10 cellular contexts compared by ENCODE assay signal in the genomic region with DNA sequence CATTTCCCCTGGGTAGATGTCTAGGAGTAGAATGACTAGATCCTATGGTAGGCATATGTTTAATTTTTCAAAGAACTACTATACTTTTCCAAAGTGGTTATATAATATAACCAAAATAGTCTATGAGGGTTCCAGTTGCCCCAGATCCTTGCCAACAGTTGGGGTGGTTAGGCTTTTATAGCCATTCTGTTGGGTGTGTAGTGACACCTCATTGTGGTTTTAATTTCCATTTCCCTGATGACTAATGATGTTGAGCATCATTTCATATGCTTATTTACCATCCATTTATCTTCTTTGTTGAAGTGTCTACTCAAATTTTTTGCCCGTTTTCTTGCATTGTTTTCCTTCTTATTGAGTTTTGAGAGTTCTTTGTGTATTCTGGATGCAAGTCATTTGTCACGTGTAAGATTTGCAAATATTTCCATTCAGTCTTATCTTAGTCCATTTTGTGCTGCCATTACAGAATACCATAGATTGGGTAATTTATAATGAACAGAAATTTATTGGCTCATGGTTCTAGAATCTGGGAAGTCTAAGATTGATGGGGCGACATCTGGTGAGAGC. TPM values are rescaled to one million over a fixed set of nuclear protein-coding genes. Genes with fewer than 3 reads are reported as not detected.
A peak's percentile ranks its signal among the peaks of the same experiment; 100 is the strongest.
DNase-seq lines count a peak whose midpoint lies in the region; ATAC-seq and TF ChIP-seq lines count a peak whose summit lies in the region.
"Had no signal": no experiment of that assay in that cellular context is flagged by ENCODE, and none has a peak within 500 bp of the region (broad histone marks: within the 10 kb centered on the region; RNA-seq: fewer than 3 reads in every experiment).

No MANE protein-coding gene starts in this region.

- H3K9ac ChIP-seq in PC-3 (ENCODE audit: low read length): no peak overlapping the region

- H3K27me3 Mint-ChIP-seq in activated naive CD8-positive, alpha-beta T cell treated with anti-CD3 and anti-CD28 coated beads for 36 hours: no peaks in the 10 kb centered on the region

- peaks cover 10% of the 10 kb centered on the region for H3K79me2 ChIP-seq in PC-3 (ENCODE audit: low read length)

- intact Hi-C loops in PC-3 (cut with micrococcal nuclease): no loop called here
- intact Hi-C loops in testis (cut with DNase I; ENCODE audit: low total_unique reads): no loop called here

- H3F3A ChIP-seq in PC-3 (ENCODE audit: low read length, unreplicated experiment): no peaks in the 10 kb centered on the region

- DNase-seq in stimulated activated CD4-positive, alpha-beta T cell treated with anti-CD3 and anti-CD28 coated beads, TNF-alpha, amount 100 ng/mL, for 24 hours (ENCODE audit: low read depth in 3 of 3): peak in 2 of 3 experiments; percentile 14 to 24
- DNase-seq in stimulated activated CD4-positive, alpha-beta T cell treated with anti-CD3 and anti-CD28 coated beads, Interleukin-2, amount 100 ng/mL, for 48 hours: no peak
- DNase-seq in PC-3 (peak; percentile 32), hypothalamus (lab: John Stamatoyannopoulos, UW) (no peak), testis (no peak), NOMO-1 treated with dmso at 0.1 percent for 144 hours (lab: John Stamatoyannopoulos, UW; ENCODE audit: unreplicated experiment) (no peak)
- peak; percentile 15 for DNase-seq in activated naive CD8-positive, alpha-beta T cell treated with anti-CD3 and anti-CD28 coated beads for 36 hours
- no peak for DNase-seq in stimulated activated naive CD8-positive, alpha-beta T cell treated with anti-CD3 and anti-CD28 coated beads, Interleukin-15, Interleukin-2, amounts not matched to agents 100 U/mL and 50 U/mL, for 24 hours
- DNase-seq: endodermal cell had no signal

- BruUV-seq in PC-3 (replicated peaks; lab: Mats Ljungman, UMichigan): no TSS peak

- H3K36me3 Mint-ChIP-seq in activated naive CD8-positive, alpha-beta T cell treated with anti-CD3 and anti-CD28 coated beads for 36 hours: peaks cover 10% of the 10 kb centered on the region

- CTCF ChIA-PET in PC-3 (lab: Charles Lee): no interaction called here

- H3K9me3 Mint-ChIP-seq in activated naive CD8-positive, alpha-beta T cell treated with anti-CD3 and anti-CD28 coated beads for 36 hours: peaks cover 3% of the 10 kb centered on the region
- H3K9me3 Mint-ChIP-seq: endodermal cell, IgD-negative memory B cell had no signal

- no peak for ATAC-seq in PC-3
- peak; percentile 17 for ATAC-seq in stimulated activated naive CD8-positive, alpha-beta T cell treated with anti-CD3 and anti-CD28 coated beads, Interleukin-15, Interleukin-2, amounts not matched to agents 100 U/mL and 50 U/mL, for 24 hours

- H3K27me3 ChIP-seq in PC-3 (ENCODE audit: low read length) (no peaks in the 10 kb centered on the region), testis (no peaks in the 10 kb centered on the region)

- peak overlapping the region; percentile 85 for H3K27ac Mint-ChIP-seq in activated naive CD8-positive, alpha-beta T cell treated with anti-CD3 and anti-CD28 coated beads for 36 hours
- H3K27ac Mint-ChIP-seq: endodermal cell had no signal

- H3K9me2 ChIP-seq in PC-3 (replicated peaks; ENCODE audit: low read length): no peaks in the 10 kb centered on the region

- H2AFZ ChIP-seq in PC-3 (ENCODE audit: low read length): no peak overlapping the region

- H3K4me3 Mint-ChIP-seq in activated naive CD8-positive, alpha-beta T cell treated with anti-CD3 and anti-CD28 coated beads for 36 hours: no peak overlapping the region
- H3K4me3 Mint-ChIP-seq: endodermal cell had no signal

- peaks cover 51% of the 10 kb centered on the region for H3K4me1 Mint-ChIP-seq in activated naive CD8-positive, alpha-beta T cell treated with anti-CD3 and anti-CD28 coated beads for 36 hours

- TF ChIP-seq CTCF in PC-3 (conservative IDR thresholded peaks at IDR 0.05; ENCODE audit: low read depth, low read length) (no peak), testis (IDR thresholded peaks at IDR 0.05) (no peak)

- H3K36me3 ChIP-seq in PC-3 (ENCODE audit: low read depth, low read length) (no peaks in the 10 kb centered on the region), testis (ENCODE audit: low read depth, missing control alignments) (no peaks in the 10 kb centered on the region)

- 72 to 77% methylated on average over 3 of the region's 3 CpGs for WGBS in testis, 2 donors

- H3K4me1 ChIP-seq in PC-3 (ENCODE audit: insufficient read depth, low read length): peaks cover 12% of the 10 kb centered on the region
- no peaks in the 10 kb centered on the region for H3K4me1 ChIP-seq in testis

- H3K9me3 ChIP-seq in PC-3 (ENCODE audit: low read length) (no peaks in the 10 kb centered on the region), testis (no peaks in the 10 kb centered on the region)

- H3K27ac ChIP-seq in PC-3 (ENCODE audit: low read length) (no peak overlapping the region), testis (no peak overlapping the region)

- H3K4me3 ChIP-seq in PC-3 (ENCODE audit: low read length) (no peak overlapping the region), testis (no peak overlapping the region)

- H3K4me2 ChIP-seq in PC-3 (ENCODE audit: low read length): no peak overlapping the region

- no peaks in the 10 kb centered on the region for H4K20me1 ChIP-seq in PC-3 (ENCODE audit: low read length)

- POLR2A ChIA-PET in PC-3 (lab: Charles Lee; ENCODE audit: unreplicated experiment): no interaction called here

- no peak for TF ChIP-seq POLR2A in testis (IDR thresholded peaks at IDR 0.05)

RNA-seq across cellular contexts. Expression of a gene that starts 4.7 kb away (rescaled TPM):
- total RNA-seq in PC-3 (2014; rRNA removed) (16.0 and 20.7 TPM in 2 replicates), testis (100 to 1,000 TPM; 511 to 519 TPM)
- total RNA-seq in activated naive CD8-positive, alpha-beta T cell treated with anti-CD3 and anti-CD28 coated beads for 36 hours: 10 to 100 TPM; 25.2 to 30.9 TPM
- polyA plus RNA-seq in testis (ENCODE audit: insufficient read depth, low read depth, low replicate concordance): 74.6 TPM

Comparison
In these comparisons a context has a peak if more than half of its experiments do, and no peak if none do; other contexts are left out.
1. DNase-seq: peak in stimulated activated CD4-positive, alpha-beta T cell treated with anti-CD3 and anti-CD28 coated beads, TNF-alpha, amount 100 ng/mL, for 24 hours (2 of 3), PC-3 (single experiment) and activated naive CD8-positive, alpha-beta T cell treated with anti-CD3 and anti-CD28 coated beads for 36 hours (single experiment); none in stimulated activated CD4-positive, alpha-beta T cell treated with anti-CD3 and anti-CD28 coated beads, Interleukin-2, amount 100 ng/mL, for 48 hours (0 of 2), stimulated activated naive CD8-positive, alpha-beta T cell treated with anti-CD3 and anti-CD28 coated beads, Interleukin-15, Interleukin-2, amounts not matched to agents 100 U/mL and 50 U/mL, for 24 hours (single experiment), hypothalamus (0 of 51), testis (single experiment) and NOMO-1 treated with dmso at 0.1 percent for 144 hours (single experiment).
2. RNA of a gene that starts 4.7 kb away (total RNA-seq): 511 to 519 TPM in testis; 25.2 to 30.9 TPM in activated naive CD8-positive, alpha-beta T cell treated with anti-CD3 and anti-CD28 coated beads for 36 hours and 16.0 to 20.7 TPM in PC-3; every median in the first group is over 10 times any median in the second.